In genomic region chr10:74748632-74749031, GRCh38 we compare ENCODE assay signal across 26 cellular contexts.
A peak's percentile ranks its signal among the peaks of the same experiment; 100 is the strongest.
DNase-seq lines count a peak whose midpoint lies in the region; ATAC-seq, FAIRE-seq and TF ChIP-seq lines count a peak whose summit lies in the region.
"Had no signal": no experiment of that assay in that cellular context is flagged by ENCODE, and none has a peak within 500 bp of the region (broad histone marks: within the 10 kb centered on the region; RNA-seq: fewer than 3 reads in every experiment).

No MANE protein-coding gene starts in this region.

- DNase-seq in GM23338 (ENCODE audit: low spot score) (no peak), MV-4-11 (lab: John Stamatoyannopoulos, UW) (peak; percentile 82), K562 (ENCODE audit: extremely low read depth in 1 of 4, low spot score in 3 of 4) (no peak), neural progenitor cell (ENCODE audit: low spot score) (peak; percentile 64), NK-92 (lab: John Stamatoyannopoulos, UW; ENCODE audit: unreplicated experiment) (no peak)
- no peak for DNase-seq in stimulated activated naive CD4-positive, alpha-beta T cell treated with Interleukin-2 at 50 U/mL for 16 hours (lab: John Stamatoyannopoulos, UW)
- DNase-seq: activated CD4-positive, alpha-beta T cell treated with anti-CD3 and anti-CD28 coated beads, Interleukin-2, amount 50 U/mL, for 48 hours; activated naive CD4-positive, alpha-beta T cell; brain microvascular endothelial cell; left ventricle myocardium inferior; MM.1S; naive thymus-derived CD4-positive, alpha-beta T cell; NCI-H1436 treated with DMSO at 0.1 percent for 48 hours; NCI-H526 treated with DMSO at 0.1 percent for 48 hours; pancreas; RPMI8226; T-helper 1 cell had no signal

- TF ChIP-seq RAD21 in K562 (CRISPR knock-in tag; conservative IDR thresholded peaks at IDR 0.05 in 1 of 2, IDR thresholded peaks at IDR 0.05 in 1 of 2), result no peak

- H3K27ac Mint-ChIP-seq in GM23338, result no peak overlapping the region
- H3K27ac Mint-ChIP-seq in neural progenitor cell, result peak overlapping the region; percentile 41
- H3K27ac Mint-ChIP-seq: mesothelial cell of epicardium, type B pancreatic cell had no signal

- H3K9me1 ChIP-seq in K562 (ENCODE audit: control insufficient read depth, insufficient read depth, low read length), result no peaks in the 10 kb centered on the region

- H3K79me2 ChIP-seq in GM23338 (replicated peaks; ENCODE audit: insufficient read depth) (no peaks in the 10 kb centered on the region), K562 (ENCODE audit: control insufficient read depth, insufficient read depth, low read length) (no peaks in the 10 kb centered on the region), neural progenitor cell (ENCODE audit: low read depth) (no peaks in the 10 kb centered on the region)

- H3K4me3 Mint-ChIP-seq in GM23338, result no peak overlapping the region
- no peak overlapping the region for H3K4me3 Mint-ChIP-seq in neural progenitor cell
- H3K4me3 Mint-ChIP-seq: mesothelial cell of epicardium; naive thymus-derived CD4-positive, alpha-beta T cell; type B pancreatic cell had no signal

- TF ChIP-seq EP300 in K562 (IDR thresholded peaks at IDR 0.05; ENCODE audit: low read length), result no peak

- CTCF ChIA-PET in K562 (lab: Yijun Ruan, JAX; ENCODE audit: low intra/inter-chr PET ratio), result no interaction called here

- H3K9ac ChIP-seq in K562 (ENCODE audit: insufficient read depth in 1 of 2, low read depth in 2 of 2, low read length in 2 of 2) (no peak overlapping the region), neural progenitor cell (no peak overlapping the region)
- H3K9ac ChIP-seq: BLaER1 treated with 17β-estradiol and CSF1 and Interleukin-3, amounts not matched to agents 10 nM and 100 nM had no signal

- peaks cover 5% of the 10 kb centered on the region for H3K27me3 Mint-ChIP-seq in GM23338 (ENCODE audit: insufficient read depth, low read depth, poor library complexity)
- peaks cover 6% of the 10 kb centered on the region for H3K27me3 Mint-ChIP-seq in neural progenitor cell (ENCODE audit: insufficient read depth, low read depth)
- H3K27me3 Mint-ChIP-seq: naive thymus-derived CD4-positive, alpha-beta T cell; type B pancreatic cell had no signal

- H3K4me1 Mint-ChIP-seq in GM23338 (peaks cover 7% of the 10 kb centered on the region), neural progenitor cell (peaks cover 2% of the 10 kb centered on the region)

- H3K27ac ChIP-seq in GM23338 (ENCODE audit: low read depth), result no peak overlapping the region
- H3K27ac ChIP-seq in K562 (ENCODE audit: extremely low read depth, low read depth, low read length), result no peak overlapping the region
- H3K27ac ChIP-seq in neural progenitor cell, result peak overlapping the region; percentile 59
- H3K27ac ChIP-seq: BLaER1 treated with 17β-estradiol and CSF1 and Interleukin-3, amounts not matched to agents 10 nM and 100 nM; brain microvascular endothelial cell; epithelial cell of prostate; left ventricle myocardium inferior; pancreas; right atrium auricular region had no signal

- no TSS peak for BruUV-seq in K562 (replicated peaks; lab: Mats Ljungman, UMichigan)

- no peaks in the 10 kb centered on the region for H3K27me3 ChIP-seq in GM23338 (ENCODE audit: insufficient read depth)
- peaks cover 16 to 46% of the 10 kb centered on the region in 2 experiments; a peak in 4 of 5 replicates for H3K27me3 ChIP-seq in K562 (ENCODE audit: control insufficient read depth in 2 of 2, insufficient read depth in 2 of 2, low read length in 2 of 2)
- no peaks in the 10 kb centered on the region for H3K27me3 ChIP-seq in neural progenitor cell
- H3K27me3 ChIP-seq: BLaER1 treated with 17β-estradiol and CSF1 and Interleukin-3, amounts not matched to agents 10 nM and 100 nM; brain microvascular endothelial cell; pancreas; right atrium auricular region had no signal

- H3K36me3 Mint-ChIP-seq in GM23338 (ENCODE audit: low read depth) (no peaks in the 10 kb centered on the region), neural progenitor cell (no peaks in the 10 kb centered on the region)
- H3K36me3 Mint-ChIP-seq: mesothelial cell of epicardium; naive thymus-derived CD4-positive, alpha-beta T cell; type B pancreatic cell had no signal

- no peaks in the 10 kb centered on the region for H3K4me1 ChIP-seq in GM23338 (ENCODE audit: insufficient read depth)
- no peaks in the 10 kb centered on the region; a peak in 1 of 5 replicates for H3K4me1 ChIP-seq in K562 (replicated peaks in 1 of 2; ENCODE audit: control insufficient read depth in 2 of 2, insufficient read depth in 2 of 2, low read length in 2 of 2)
- H3K4me1 ChIP-seq in neural progenitor cell, result peaks cover 12% of the 10 kb centered on the region
- H3K4me1 ChIP-seq: left ventricle myocardium inferior, pancreas, right atrium auricular region had no signal

- H3F3A ChIP-seq in GM23338 (replicated peaks; ENCODE audit: low read depth) (no peaks in the 10 kb centered on the region), neural progenitor cell (ENCODE audit: low read depth) (peaks cover 12% of the 10 kb centered on the region)

- TF ChIP-seq POLR2A in K562 (conservative IDR thresholded peaks at IDR 0.05), result no peak

- in situ Hi-C loops in K562 (cut with MboI), result no loop called here

- FAIRE-seq in K562 (lab: Jason Lieb, UNC), result no peak
- FAIRE-seq: G401.6, H54, pancreas, TTC549 had no signal

- intact Hi-C loops in K562 (cut with micrococcal nuclease), result no loop called here

- H3K4me2 ChIP-seq in GM23338 (no peak overlapping the region), K562 (ENCODE audit: insufficient read depth, low read length) (no peak overlapping the region), neural progenitor cell (peak overlapping the region; percentile 41)
- H3K4me2 ChIP-seq: BLaER1 treated with 17β-estradiol and CSF1 and Interleukin-3, amounts not matched to agents 10 nM and 100 nM had no signal

- H3K9me2 ChIP-seq in GM23338 (ENCODE audit: insufficient read depth), result no peaks in the 10 kb centered on the region

- H4K20me1 ChIP-seq in GM23338 (replicated peaks; ENCODE audit: insufficient read depth) (no peaks in the 10 kb centered on the region), K562 (replicated peaks; ENCODE audit: control insufficient read depth, insufficient read depth, low read length) (no peaks in the 10 kb centered on the region), neural progenitor cell (ENCODE audit: low read depth) (no peaks in the 10 kb centered on the region)
- H4K20me1 ChIP-seq: BLaER1 treated with 17β-estradiol and CSF1 and Interleukin-3, amounts not matched to agents 10 nM and 100 nM had no signal

- POLR2A ChIA-PET in K562 (lab: Yijun Ruan, JAX), result interaction anchor here (0.6 to 0.7 kb wide), 3 partner anchors 12 to 461 kb away, joined by 3 to 4 read pairs (median 3); no protein-coding TSS in a partner anchor

- H3K9me3 Mint-ChIP-seq in GM23338 (no peaks in the 10 kb centered on the region), neural progenitor cell (no peaks in the 10 kb centered on the region)
- H3K9me3 Mint-ChIP-seq: mesothelial cell of epicardium; naive thymus-derived CD4-positive, alpha-beta T cell; type B pancreatic cell had no signal

- ATAC-seq in GM23338 (no peak), K562 (no peak; the same call in 1 of the 3 replicates), HG03442 (IDR thresholded peaks at IDR 0.05; ENCODE audit: unreplicated experiment) (no peak)
- ATAC-seq: naive thymus-derived CD4-positive, alpha-beta T cell had no signal

- H3K36me3 ChIP-seq in GM23338 (ENCODE audit: insufficient read depth) (no peaks in the 10 kb centered on the region), K562 (ENCODE audit: control insufficient read depth, insufficient read depth, low read length) (no peaks in the 10 kb centered on the region), neural progenitor cell (no peaks in the 10 kb centered on the region)
- H3K36me3 ChIP-seq: BLaER1 treated with 17β-estradiol and CSF1 and Interleukin-3, amounts not matched to agents 10 nM and 100 nM; brain microvascular endothelial cell; left ventricle myocardium inferior; pancreas; right atrium auricular region had no signal

- H2AFZ ChIP-seq in GM23338 (peak overlapping the region; percentile 91), K562 (ENCODE audit: low read depth, low read length) (peak overlapping the region; percentile 46), neural progenitor cell (replicated peaks) (peak overlapping the region; percentile 57)

- no peaks in the 10 kb centered on the region for H3K9me3 ChIP-seq in K562 (replicated peaks; ENCODE audit: control insufficient read depth, insufficient read depth, low read depth, low read length)
- no peaks in the 10 kb centered on the region for H3K9me3 ChIP-seq in neural progenitor cell (ENCODE audit: low read depth)
- H3K9me3 ChIP-seq: BLaER1 treated with 17β-estradiol and CSF1 and Interleukin-3, amounts not matched to agents 10 nM and 100 nM; left ventricle myocardium inferior; pancreas; right atrium auricular region had no signal

- WGBS in K562 (ENCODE audit: insufficient coverage, low coverage, missing lambda C conversion rate), result 23% methylated on average over 8 of the region's 8 CpGs

- H3K4me3 ChIP-seq in GM23338 (no peak overlapping the region), K562 (no peak overlapping the region), neural progenitor cell (no peak overlapping the region)
- H3K4me3 ChIP-seq: BLaER1 treated with 17β-estradiol and CSF1 and Interleukin-3, amounts not matched to agents 10 nM and 100 nM; left ventricle myocardium inferior; pancreas; right atrium auricular region had no signal

- TF ChIP-seq CTCF in GM23338 (conservative IDR thresholded peaks at IDR 0.05; ENCODE audit: low read depth in 2 of 2), result no peak
- no peak for TF ChIP-seq CTCF in K562 (IDR thresholded peaks at IDR 0.05 in 2 of 3, conservative IDR thresholded peaks at IDR 0.05 in 1 of 3; ENCODE audit: insufficient read depth in 2 of 3, low read depth in 1 of 3, low read length in 3 of 3)
- no peak for TF ChIP-seq CTCF in neural progenitor cell (IDR thresholded peaks at IDR 0.05)

TF ChIP-seq in GM23338, 12 proteins besides CTCF, POLR2A, EP300 and RAD21 (continues in another document):
- no peak for TF ChIP-seq EZH2phosphoT487 (IDR thresholded peaks at IDR 0.05; ENCODE audit: unreplicated experiment)
- no peak for TF ChIP-seq STAT1 (IDR thresholded peaks at IDR 0.05; ENCODE audit: unreplicated experiment)
- TF ChIP-seq ZNF331 (CRISPR knock-in tag; IDR thresholded peaks at IDR 0.05; ENCODE audit: low read depth), result no peak
- TF ChIP-seq JUNB (IDR thresholded peaks at IDR 0.05; ENCODE audit: unreplicated experiment), result no peak

TF ChIP-seq in K562, 482 proteins besides CTCF, POLR2A, EP300 and RAD21 (continues in another document):
- no peak for TF ChIP-seq RFX7 (CRISPR knock-in tag; IDR thresholded peaks at IDR 0.05)

Comparison
In these comparisons a context has a peak if more than half of its experiments do, and no peak if none do; other contexts are left out.
1. DNase-seq: peak in MV-4-11 (single experiment) and neural progenitor cell (single experiment); none in GM23338 (single experiment), K562 (0 of 4), stimulated activated naive CD4-positive, alpha-beta T cell treated with Interleukin-2 at 50 U/mL for 16 hours (single experiment) and NK-92 (single experiment).
2. Peak in every context shown above with its lines, with median percentiles within 50 percentile points of each other: H2AFZ ChIP-seq.